In genomic region chr11:30855383-30856006, GRCh38 we compare ENCODE assay signal across 11 cellular contexts.
A peak's percentile ranks its signal among the peaks of the same experiment; 100 is the strongest.
DNase-seq lines count a peak whose midpoint lies in the region; ATAC-seq and TF ChIP-seq lines count a peak whose summit lies in the region.
"Had no signal": no experiment of that assay in that cellular context is flagged by ENCODE, and none has a peak within 500 bp of the region (broad histone marks: within the 10 kb centered on the region; RNA-seq: fewer than 3 reads in every experiment).

No MANE protein-coding gene starts in this region.

- no peaks in the 10 kb centered on the region for H3K9me3 Mint-ChIP-seq in neural crest cell
- H3K9me3 Mint-ChIP-seq in activated CD4-positive, alpha-beta memory T cell treated with anti-CD3 and anti-CD28 coated beads, Interleukin-2, amount 10 ng/mL, durations not matched to agents 7 days and 5 days, result no peaks in the 10 kb centered on the region
- no peaks in the 10 kb centered on the region for H3K9me3 Mint-ChIP-seq in activated T-helper 17 cell treated with anti-CD3 and anti-CD28 coated beads, Interleukin-2, amount 50 U/mL, for 72 hours

- H3K4me3 Mint-ChIP-seq in neural crest cell, result no peak overlapping the region
- H3K4me3 Mint-ChIP-seq in activated CD4-positive, alpha-beta memory T cell treated with anti-CD3 and anti-CD28 coated beads, Interleukin-2, amount 10 ng/mL, durations not matched to agents 7 days and 5 days, result no peak overlapping the region
- no peak overlapping the region for H3K4me3 Mint-ChIP-seq in activated T-helper 17 cell treated with anti-CD3 and anti-CD28 coated beads, Interleukin-2, amount 50 U/mL, for 72 hours

- DNase-seq in EH (ENCODE audit: low read depth) (peak; percentile 1), NCI-H1694 treated with DMSO at 0.1 percent for 48 hours (lab: John Stamatoyannopoulos, UW) (peak; percentile 74), colonic mucosa (no peak), neural crest cell (ENCODE audit: low read depth, low spot score) (no peak), activated gamma-delta T cell (lab: John Stamatoyannopoulos, UW) (no peak)
- no peak for DNase-seq in activated CD4-positive, alpha-beta memory T cell treated with anti-CD3 and anti-CD28 coated beads, Interleukin-2, amount 10 ng/mL, durations not matched to agents 7 days and 5 days
- DNase-seq: activated CD4-positive, alpha-beta T cell treated with anti-CD3 and anti-CD28 coated beads for 4 hours; stimulated activated CD4-positive, alpha-beta T cell treated with anti-CD3 and anti-CD28 coated beads, Interleukin-12 subunit alpha, Interleukin-12 subunit beta, amount 100 ng/mL, for 4 hours had no signal

- TF ChIP-seq CTCF in colonic mucosa (IDR thresholded peaks at IDR 0.05) (peak; percentile 23), neural crest cell (conservative IDR thresholded peaks at IDR 0.05) (peak; percentile 71)

- H3K27ac Mint-ChIP-seq in neural crest cell (ENCODE audit: unreplicated experiment), result no peak overlapping the region
- H3K27ac Mint-ChIP-seq in activated CD4-positive, alpha-beta memory T cell treated with anti-CD3 and anti-CD28 coated beads, Interleukin-2, amount 10 ng/mL, durations not matched to agents 7 days and 5 days, result no peak overlapping the region
- H3K27ac Mint-ChIP-seq in activated T-helper 17 cell treated with anti-CD3 and anti-CD28 coated beads, Interleukin-2, amount 50 U/mL, for 72 hours, result no peak overlapping the region

- CTCF ChIA-PET in activated CD4-positive, alpha-beta memory T cell treated with anti-CD3 and anti-CD28 coated beads, Interleukin-2, amount 10 ng/mL, durations not matched to agents 7 days and 5 days (lab: Charles Lee), result no interaction called here

- H3K27me3 ChIP-seq in colonic mucosa, result no peaks in the 10 kb centered on the region

- H3K4me3 ChIP-seq in colonic mucosa, result no peak overlapping the region

- peaks cover 41% of the 10 kb centered on the region for H3K27me3 Mint-ChIP-seq in neural crest cell (ENCODE audit: low read depth)
- no peaks in the 10 kb centered on the region for H3K27me3 Mint-ChIP-seq in activated CD4-positive, alpha-beta memory T cell treated with anti-CD3 and anti-CD28 coated beads, Interleukin-2, amount 10 ng/mL, durations not matched to agents 7 days and 5 days
- no peaks in the 10 kb centered on the region for H3K27me3 Mint-ChIP-seq in activated T-helper 17 cell treated with anti-CD3 and anti-CD28 coated beads, Interleukin-2, amount 50 U/mL, for 72 hours

- intact Hi-C loops in colonic mucosa (cut with DNase I), result loop anchor here (2.0 kb wide), 1 partner anchor 511 kb away; no protein-coding TSS in a partner anchor

- no peak overlapping the region for H3K27ac ChIP-seq in colonic mucosa

- POLR2A ChIA-PET in activated CD4-positive, alpha-beta memory T cell treated with anti-CD3 and anti-CD28 coated beads, Interleukin-2, amount 10 ng/mL, durations not matched to agents 7 days and 5 days (lab: Charles Lee), result no interaction called here

- no peak for ATAC-seq in HG03432 (IDR thresholded peaks at IDR 0.05; ENCODE audit: unreplicated experiment)
- no peak for ATAC-seq in activated T-helper 17 cell treated with anti-CD3 and anti-CD28 coated beads, Interleukin-2, amount 50 U/mL, for 72 hours (replicated peaks)
- ATAC-seq: esophagus mucosa had no signal

- H3K4me1 ChIP-seq in colonic mucosa, result no peaks in the 10 kb centered on the region

- no peaks in the 10 kb centered on the region for H3K36me3 ChIP-seq in colonic mucosa

- no peaks in the 10 kb centered on the region for H3K9me3 ChIP-seq in colonic mucosa

- H3K36me3 Mint-ChIP-seq in neural crest cell (ENCODE audit: low read depth), result no peaks in the 10 kb centered on the region
- H3K36me3 Mint-ChIP-seq in activated CD4-positive, alpha-beta memory T cell treated with anti-CD3 and anti-CD28 coated beads, Interleukin-2, amount 10 ng/mL, durations not matched to agents 7 days and 5 days (ENCODE audit: low read depth), result no peaks in the 10 kb centered on the region
- H3K36me3 Mint-ChIP-seq in activated T-helper 17 cell treated with anti-CD3 and anti-CD28 coated beads, Interleukin-2, amount 50 U/mL, for 72 hours (ENCODE audit: low read depth), result no peaks in the 10 kb centered on the region

- H3K4me1 Mint-ChIP-seq in neural crest cell, result peaks cover 15% of the 10 kb centered on the region
- no peaks in the 10 kb centered on the region for H3K4me1 Mint-ChIP-seq in activated CD4-positive, alpha-beta memory T cell treated with anti-CD3 and anti-CD28 coated beads, Interleukin-2, amount 10 ng/mL, durations not matched to agents 7 days and 5 days
- no peaks in the 10 kb centered on the region for H3K4me1 Mint-ChIP-seq in activated T-helper 17 cell treated with anti-CD3 and anti-CD28 coated beads, Interleukin-2, amount 50 U/mL, for 72 hours

- no peak overlapping the region for H3K9ac ChIP-seq in colonic mucosa (ENCODE audit: low read depth in 2 of 2, low read length in 2 of 2)

Comparison
In these comparisons a context has a peak if more than half of its experiments do, and no peak if none do; other contexts are left out.
1. DNase-seq: peak in EH (single experiment) and NCI-H1694 treated with DMSO at 0.1 percent for 48 hours (single experiment); none in colonic mucosa (single experiment), neural crest cell (single experiment), activated gamma-delta T cell (single experiment) and activated CD4-positive, alpha-beta memory T cell treated with anti-CD3 and anti-CD28 coated beads, Interleukin-2, amount 10 ng/mL, durations not matched to agents 7 days and 5 days (single experiment).